ENCODE assay signal across 16 cellular contexts in genomic region chr6:3646616-3647362, GRCh38.
A peak's percentile ranks its signal among the peaks of the same experiment; 100 is the strongest.
DNase-seq lines count a peak whose midpoint lies in the region; ATAC-seq and TF ChIP-seq lines count a peak whose summit lies in the region.
"Had no signal": no experiment of that assay in that cellular context is flagged by ENCODE, and none has a peak within 500 bp of the region (broad histone marks: within the 10 kb centered on the region; RNA-seq: fewer than 3 reads in every experiment).

No MANE protein-coding gene starts in this region.

- no peaks in the 10 kb centered on the region for H3K36me3 Mint-ChIP-seq in progenitor cell of endocrine pancreas (ENCODE audit: insufficient read depth)
- H3K36me3 Mint-ChIP-seq: CD14-positive monocyte; CD4-positive, alpha-beta memory T cell had no signal

- BruUV-seq in PC-9 (replicated peaks; lab: Mats Ljungman, UMichigan), result no TSS peak

- H3K79me2 ChIP-seq in PC-9 (ENCODE audit: low read depth), result no peaks in the 10 kb centered on the region

- no peak overlapping the region for H3K4me2 ChIP-seq in PC-9
- H3K4me2 ChIP-seq: BLaER1 had no signal

- TF ChIP-seq POLR2A in heart left ventricle (IDR thresholded peaks at IDR 0.05), result no peak
- TF ChIP-seq POLR2A in esophagus muscularis mucosa (IDR thresholded peaks at IDR 0.05; ENCODE audit: low read depth), result no peak

- H3K4me1 Mint-ChIP-seq in progenitor cell of endocrine pancreas (ENCODE audit: low read depth), result peaks cover 21% of the 10 kb centered on the region
- H3K4me1 Mint-ChIP-seq: CD4-positive, alpha-beta memory T cell had no signal

- no peaks in the 10 kb centered on the region for H3K9me2 ChIP-seq in PC-9 (ENCODE audit: insufficient read depth)

- H3K27ac ChIP-seq in heart left ventricle (no peak overlapping the region), esophagus muscularis mucosa (replicated peaks in 1 of 4) (no peak overlapping the region), PC-9 (no peak overlapping the region)
- H3K27ac ChIP-seq: BLaER1 had no signal

- ATAC-seq in heart left ventricle (no peak), HG03432 (IDR thresholded peaks at IDR 0.05; ENCODE audit: unreplicated experiment) (no peak)
- ATAC-seq: GM12878 had no signal

- H4K20me1 ChIP-seq in PC-9 (ENCODE audit: insufficient read depth), result no peaks in the 10 kb centered on the region
- H4K20me1 ChIP-seq: BLaER1 had no signal

- intact Hi-C loops in cardiac septum (cut with DNase I) (no loop called here), heart left ventricle (cut with DNase I) (no loop called here), esophagus muscularis mucosa (cut with DNase I) (no loop called here), PC-9 (cut with micrococcal nuclease; ENCODE audit: unreplicated experiment) (no loop called here)

- H3K4me1 ChIP-seq in heart left ventricle (no peaks in the 10 kb centered on the region), esophagus muscularis mucosa (no peaks in the 10 kb centered on the region), PC-9 (replicated peaks; ENCODE audit: insufficient read depth) (no peaks in the 10 kb centered on the region)
- H3K4me1 ChIP-seq: BLaER1 had no signal

- no peak overlapping the region for H2AFZ ChIP-seq in PC-9

- CTCF ChIA-PET in PC-9 (lab: Charles Lee), result no interaction called here

- no peak for TF ChIP-seq CTCF in heart left ventricle (IDR thresholded peaks at IDR 0.05)
- TF ChIP-seq CTCF in esophagus muscularis mucosa (IDR thresholded peaks at IDR 0.05), result no peak
- TF ChIP-seq CTCF in progenitor cell of endocrine pancreas (IDR thresholded peaks at IDR 0.05; ENCODE audit: unreplicated experiment), result no peak
- no peak for TF ChIP-seq CTCF in PC-9 (conservative IDR thresholded peaks at IDR 0.05)

- DNase-seq in cardiac septum (ENCODE audit: low spot score), result peak; percentile 24
- no peak for DNase-seq in heart left ventricle
- DNase-seq in esophagus muscularis mucosa (ENCODE audit: extremely low spot score), result peak; percentile 86
- no peak for DNase-seq in progenitor cell of endocrine pancreas (ENCODE audit: low spot score, unreplicated experiment)
- DNase-seq in PC-9, result no peak
- no peak for DNase-seq in NK-92 treated with Interleukin-12 subunit alpha and Interleukin-12 subunit beta, amount 100 ng/mL, for 24 hours (lab: John Stamatoyannopoulos, UW)
- DNase-seq: 8988T; Calu3; CD4-positive, alpha-beta memory T cell; DMS79 treated with DMSO at 0.1 percent for 48 hours; HCEC 1CT; IMR-90 had no signal

- no peak overlapping the region for H3K4me3 Mint-ChIP-seq in progenitor cell of endocrine pancreas (ENCODE audit: low read depth)
- H3K4me3 Mint-ChIP-seq: CD14-positive monocyte; CD4-positive, alpha-beta memory T cell had no signal

- H3K36me3 ChIP-seq in heart left ventricle (no peaks in the 10 kb centered on the region), esophagus muscularis mucosa (no peaks in the 10 kb centered on the region), PC-9 (ENCODE audit: low read depth) (no peaks in the 10 kb centered on the region)
- H3K36me3 ChIP-seq: BLaER1 had no signal

- no peaks in the 10 kb centered on the region for H3K9me3 Mint-ChIP-seq in progenitor cell of endocrine pancreas (ENCODE audit: low read depth)

- no peak overlapping the region for H3K4me3 ChIP-seq in heart left ventricle
- H3K4me3 ChIP-seq in esophagus muscularis mucosa, result no peak overlapping the region
- H3K4me3 ChIP-seq in PC-9, result no peak overlapping the region
- H3K4me3 ChIP-seq: BLaER1, GM12878 had no signal

- peak overlapping the region; percentile 35 for H3K27ac Mint-ChIP-seq in progenitor cell of endocrine pancreas
- H3K27ac Mint-ChIP-seq: CD14-positive monocyte; CD4-positive, alpha-beta memory T cell had no signal

- POLR2A ChIA-PET in PC-9 (lab: Charles Lee; ENCODE audit: unreplicated experiment), result no interaction called here

- H3K27me3 ChIP-seq in heart left ventricle (peaks cover 0 to under 1% (median 0%) of the 10 kb centered on the region in 9 donors), esophagus muscularis mucosa (no peaks in the 10 kb centered on the region), PC-9 (ENCODE audit: insufficient read depth, low read depth) (no peaks in the 10 kb centered on the region)
- H3K27me3 ChIP-seq: BLaER1 had no signal

- H3K9me3 ChIP-seq in heart left ventricle (no peaks in the 10 kb centered on the region), esophagus muscularis mucosa (no peaks in the 10 kb centered on the region), PC-9 (ENCODE audit: insufficient read depth, low read depth) (no peaks in the 10 kb centered on the region)
- H3K9me3 ChIP-seq: BLaER1 had no signal

- H3K27me3 Mint-ChIP-seq in progenitor cell of endocrine pancreas, result peaks cover 3% of the 10 kb centered on the region

- TF ChIP-seq EP300 in esophagus muscularis mucosa (IDR thresholded peaks at IDR 0.05), result no peak

- 91 to 92% (median 92%) methylated on average over 26 to 27 of the region's 27 CpGs for WGBS in heart left ventricle, 4 donors
- WGBS in esophagus muscularis mucosa, result 93% methylated on average over 22 of the region's 27 CpGs

- H3F3A ChIP-seq in PC-9 (ENCODE audit: insufficient read depth, low read depth), result no peaks in the 10 kb centered on the region

Comparison
In these comparisons a context has a peak if more than half of its experiments do, and no peak if none do; other contexts are left out.
1. DNase-seq: peak in cardiac septum (single experiment) and esophagus muscularis mucosa (single experiment); none in heart left ventricle (0 of 5), progenitor cell of endocrine pancreas (single experiment), PC-9 (0 of 2) and NK-92 treated with Interleukin-12 subunit alpha and Interleukin-12 subunit beta, amount 100 ng/mL, for 24 hours (single experiment).